1 cellular context compared by ENCODE assay signal in the genomic region with DNA sequence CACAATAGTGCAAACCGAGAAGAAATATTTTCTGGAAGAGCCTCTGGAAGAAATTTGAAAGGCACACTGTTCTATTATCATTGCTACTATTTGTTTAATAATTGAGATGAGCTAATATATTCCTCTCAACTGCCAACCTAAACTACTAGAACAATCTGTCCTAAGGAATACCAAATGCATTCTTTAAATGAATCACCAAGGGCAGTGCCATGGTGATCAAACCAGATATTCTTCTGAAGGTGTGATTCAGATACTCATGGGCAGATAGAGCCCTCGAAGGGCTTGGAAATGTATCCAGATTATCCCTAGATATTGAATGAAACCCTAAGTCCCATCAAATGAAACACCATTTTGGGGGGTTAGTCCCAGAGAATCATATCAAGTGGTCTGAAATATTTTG.
TF ChIP-seq lines count a peak whose summit lies in the region.

No MANE protein-coding gene starts in this region.

TF ChIP-seq in A549, 52 proteins besides CTCF, POLR2A, EP300 and RAD21 (continued from another document):
- TF ChIP-seq, protein P1, sequence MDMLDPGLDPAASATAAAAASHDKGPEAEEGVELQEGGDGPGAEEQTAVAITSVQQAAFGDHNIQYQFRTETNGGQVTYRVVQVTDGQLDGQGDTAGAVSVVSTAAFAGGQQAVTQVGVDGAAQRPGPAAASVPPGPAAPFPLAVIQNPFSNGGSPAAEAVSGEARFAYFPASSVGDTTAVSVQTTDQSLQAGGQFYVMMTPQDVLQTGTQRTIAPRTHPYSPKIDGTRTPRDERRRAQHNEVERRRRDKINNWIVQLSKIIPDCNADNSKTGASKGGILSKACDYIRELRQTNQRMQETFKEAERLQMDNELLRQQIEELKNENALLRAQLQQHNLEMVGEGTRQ (IDR thresholded peaks at IDR 0.05), result no peak
- TF ChIP-seq REST (IDR thresholded peaks at IDR 0.05) (no peak), E2F6 (IDR thresholded peaks at IDR 0.05; ENCODE audit: borderline replicate concordance, low read depth) (no peak), JUNB (IDR thresholded peaks at IDR 0.05) (no peak), RARB (CRISPR knock-in tag; IDR thresholded peaks at IDR 0.05) (no peak)
TF ChIP-seq in A549: peak in this region for 0.
